Comparison of ENCODE assay signal across 20 cellular contexts in the genomic region with DNA sequence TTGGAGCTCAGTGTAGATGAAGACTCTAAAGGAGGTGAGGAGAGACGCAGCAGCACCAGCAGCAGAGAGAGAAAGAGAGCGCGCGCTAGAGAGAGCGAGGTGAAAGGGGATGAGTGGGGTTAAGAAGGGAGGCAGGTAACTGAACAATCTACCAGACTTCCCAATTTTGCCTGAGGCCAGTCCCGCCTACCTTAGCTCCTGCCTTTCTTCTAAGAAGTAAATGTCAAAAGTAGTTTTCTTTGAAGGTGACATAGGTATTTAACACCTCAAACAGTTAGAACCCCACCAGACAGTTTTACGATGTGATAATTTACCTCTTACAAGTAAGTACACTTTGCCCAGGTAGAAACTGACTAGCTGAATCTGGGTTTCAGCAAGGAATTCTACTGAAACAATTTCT.
A peak's percentile ranks its signal among the peaks of the same experiment; 100 is the strongest.
DNase-seq lines count a peak whose midpoint lies in the region; ATAC-seq, FAIRE-seq and TF ChIP-seq lines count a peak whose summit lies in the region.
"Had no signal": no experiment of that assay in that cellular context is flagged by ENCODE, and none has a peak within 500 bp of the region (broad histone marks: within the 10 kb centered on the region; RNA-seq: fewer than 3 reads in every experiment).

No MANE protein-coding gene starts in this region.

- H3K9me3 Mint-ChIP-seq in GM23338 (no peaks in the 10 kb centered on the region), mesothelial cell of epicardium (no peaks in the 10 kb centered on the region)
- H3K9me3 Mint-ChIP-seq: CD4-positive, CD25-positive, alpha-beta regulatory T cell had no signal

- no peak overlapping the region for H3K4me3 ChIP-seq in GM23338
- H3K4me3 ChIP-seq in hepatocyte, result no peak overlapping the region
- H3K4me3 ChIP-seq in WERI-Rb-1 (ENCODE audit: low read depth, low read length), result no peak overlapping the region
- H3K4me3 ChIP-seq: GM12878, K562 had no signal

- H3K36me3 Mint-ChIP-seq in GM23338 (ENCODE audit: low read depth) (no peaks in the 10 kb centered on the region), mesothelial cell of epicardium (no peaks in the 10 kb centered on the region)
- H3K36me3 Mint-ChIP-seq: CD4-positive, CD25-positive, alpha-beta regulatory T cell had no signal

- DNase-seq in ELF-1 (ENCODE audit: low read depth, low spot score) (peak; percentile 93), GM23338 (ENCODE audit: low spot score) (no peak), hepatocyte (ENCODE audit: low spot score) (peak; percentile 19), mesothelial cell of epicardium (ENCODE audit: low spot score in 2 of 2, unreplicated experiment in 2 of 2) (no peak), HTR-8/SVneo (ENCODE audit: insufficient read length, low spot score) (no peak), WERI-Rb-1 (no peak), NCI-H146 (lab: John Stamatoyannopoulos, UW) (no peak)
- DNase-seq: ACHN; BE2C; C1 segment of cervical spinal cord; CD4-positive, CD25-positive, alpha-beta regulatory T cell; DMS153; DMS79; HCEC 1CT; IMR-90 had no signal

- H4K20me1 ChIP-seq in GM23338 (replicated peaks; ENCODE audit: insufficient read depth), result no peaks in the 10 kb centered on the region
- no peaks in the 10 kb centered on the region for H4K20me1 ChIP-seq in hepatocyte (ENCODE audit: insufficient read depth, poor library complexity, severe bottlenecking)

- H3K4me3 Mint-ChIP-seq in GM23338, result no peak overlapping the region
- peak overlapping the region; percentile 5 for H3K4me3 Mint-ChIP-seq in mesothelial cell of epicardium

- no peaks in the 10 kb centered on the region for H3F3A ChIP-seq in GM23338 (replicated peaks; ENCODE audit: low read depth)

- H3K4me1 ChIP-seq in GM23338 (ENCODE audit: insufficient read depth), result peaks cover 8% of the 10 kb centered on the region; the same call in 1 of the 2 replicates
- peaks cover 8% of the 10 kb centered on the region for H3K4me1 ChIP-seq in hepatocyte (ENCODE audit: insufficient read depth)

- TF ChIP-seq CTCF in GM23338 (conservative IDR thresholded peaks at IDR 0.05; ENCODE audit: low read depth in 2 of 2), result no peak
- no peak for TF ChIP-seq CTCF in hepatocyte (IDR thresholded peaks at IDR 0.05; ENCODE audit: poor library complexity)
- no peak for TF ChIP-seq CTCF in mesothelial cell of epicardium (IDR thresholded peaks at IDR 0.05; ENCODE audit: unreplicated experiment)
- TF ChIP-seq CTCF in WERI-Rb-1 (IDR thresholded peaks at IDR 0.05; ENCODE audit: low read depth, low read length), result no peak

- H3K4me2 ChIP-seq in GM23338 (no peak overlapping the region), hepatocyte (peak overlapping the region; percentile 19)

- H3K27me3 Mint-ChIP-seq in GM23338 (ENCODE audit: insufficient read depth, low read depth, poor library complexity) (peaks cover 6% of the 10 kb centered on the region), mesothelial cell of epicardium (ENCODE audit: low read depth) (no peaks in the 10 kb centered on the region)
- H3K27me3 Mint-ChIP-seq: CD4-positive, CD25-positive, alpha-beta regulatory T cell had no signal

- H2AFZ ChIP-seq in GM23338 (peak overlapping the region; percentile 86; the same call in 1 of the 2 replicates), hepatocyte (no peak overlapping the region)

- H3K36me3 ChIP-seq in GM23338 (ENCODE audit: insufficient read depth), result no peaks in the 10 kb centered on the region
- no peaks in the 10 kb centered on the region for H3K36me3 ChIP-seq in hepatocyte (replicated peaks; ENCODE audit: insufficient read depth, low read depth)
- no peaks in the 10 kb centered on the region for H3K36me3 ChIP-seq in WERI-Rb-1
- H3K36me3 ChIP-seq: BE2C had no signal

- H3K9me2 ChIP-seq in GM23338 (ENCODE audit: insufficient read depth), result 0 out of 2 replicates have a peak, but pooled peaks cover 6% of the 10 kb centered on the region
- no peaks in the 10 kb centered on the region for H3K9me2 ChIP-seq in hepatocyte (replicated peaks; ENCODE audit: insufficient read depth)

- peaks cover 19% of the 10 kb centered on the region for H3K4me1 Mint-ChIP-seq in GM23338
- peaks cover 75% of the 10 kb centered on the region for H3K4me1 Mint-ChIP-seq in mesothelial cell of epicardium
- H3K4me1 Mint-ChIP-seq: CD4-positive, CD25-positive, alpha-beta regulatory T cell had no signal

- WGBS in hepatocyte (ENCODE audit: low lambda C conversion rate, missing lambda C conversion rate), result 46% methylated on average over 7 of the region's 7 CpGs

- no peaks in the 10 kb centered on the region for H3K9me3 ChIP-seq in hepatocyte (ENCODE audit: low read depth)
- H3K9me3 ChIP-seq in WERI-Rb-1 (ENCODE audit: severe bottlenecking), result no peaks in the 10 kb centered on the region
- H3K9me3 ChIP-seq: BE2C had no signal

- H3K27ac ChIP-seq in GM23338 (ENCODE audit: low read depth) (no peak overlapping the region), hepatocyte (no peak overlapping the region), WERI-Rb-1 (no peak overlapping the region)
- H3K27ac ChIP-seq: HL-60 had no signal

- no peak for ATAC-seq in GM23338
- ATAC-seq: GM12878, K562 had no signal

- H3K79me2 ChIP-seq in GM23338 (replicated peaks; ENCODE audit: insufficient read depth), result no peaks in the 10 kb centered on the region
- H3K79me2 ChIP-seq in hepatocyte, result no peaks in the 10 kb centered on the region

- FAIRE-seq in HTR-8/SVneo (lab: Jason Lieb, UNC), result no peak
- FAIRE-seq: A204.1, GM12878, GM19239, K562 had no signal

- H3K27me3 ChIP-seq in GM23338 (ENCODE audit: insufficient read depth) (no peaks in the 10 kb centered on the region), hepatocyte (no peaks in the 10 kb centered on the region), WERI-Rb-1 (ENCODE audit: insufficient read depth, low read depth, severe bottlenecking) (peaks cover 18% of the 10 kb centered on the region)
- H3K27me3 ChIP-seq: BE2C had no signal

- no peak overlapping the region for H3K27ac Mint-ChIP-seq in GM23338
- peak overlapping the region; percentile 80 for H3K27ac Mint-ChIP-seq in mesothelial cell of epicardium
- H3K27ac Mint-ChIP-seq: CD4-positive, CD25-positive, alpha-beta regulatory T cell had no signal

TF ChIP-seq in GM23338, 12 proteins besides CTCF, POLR2A, EP300 and RAD21:
- TF ChIP-seq POLR2AphosphoS5 (IDR thresholded peaks at IDR 0.05; ENCODE audit: low read depth), result no peak
- no peak for TF ChIP-seq CREB1 (CRISPR knock-in tag; IDR thresholded peaks at IDR 0.05; ENCODE audit: low read depth)
- TF ChIP-seq ZNF114 (CRISPR knock-in tag; IDR thresholded peaks at IDR 0.05), result no peak
- TF ChIP-seq, protein P1, sequence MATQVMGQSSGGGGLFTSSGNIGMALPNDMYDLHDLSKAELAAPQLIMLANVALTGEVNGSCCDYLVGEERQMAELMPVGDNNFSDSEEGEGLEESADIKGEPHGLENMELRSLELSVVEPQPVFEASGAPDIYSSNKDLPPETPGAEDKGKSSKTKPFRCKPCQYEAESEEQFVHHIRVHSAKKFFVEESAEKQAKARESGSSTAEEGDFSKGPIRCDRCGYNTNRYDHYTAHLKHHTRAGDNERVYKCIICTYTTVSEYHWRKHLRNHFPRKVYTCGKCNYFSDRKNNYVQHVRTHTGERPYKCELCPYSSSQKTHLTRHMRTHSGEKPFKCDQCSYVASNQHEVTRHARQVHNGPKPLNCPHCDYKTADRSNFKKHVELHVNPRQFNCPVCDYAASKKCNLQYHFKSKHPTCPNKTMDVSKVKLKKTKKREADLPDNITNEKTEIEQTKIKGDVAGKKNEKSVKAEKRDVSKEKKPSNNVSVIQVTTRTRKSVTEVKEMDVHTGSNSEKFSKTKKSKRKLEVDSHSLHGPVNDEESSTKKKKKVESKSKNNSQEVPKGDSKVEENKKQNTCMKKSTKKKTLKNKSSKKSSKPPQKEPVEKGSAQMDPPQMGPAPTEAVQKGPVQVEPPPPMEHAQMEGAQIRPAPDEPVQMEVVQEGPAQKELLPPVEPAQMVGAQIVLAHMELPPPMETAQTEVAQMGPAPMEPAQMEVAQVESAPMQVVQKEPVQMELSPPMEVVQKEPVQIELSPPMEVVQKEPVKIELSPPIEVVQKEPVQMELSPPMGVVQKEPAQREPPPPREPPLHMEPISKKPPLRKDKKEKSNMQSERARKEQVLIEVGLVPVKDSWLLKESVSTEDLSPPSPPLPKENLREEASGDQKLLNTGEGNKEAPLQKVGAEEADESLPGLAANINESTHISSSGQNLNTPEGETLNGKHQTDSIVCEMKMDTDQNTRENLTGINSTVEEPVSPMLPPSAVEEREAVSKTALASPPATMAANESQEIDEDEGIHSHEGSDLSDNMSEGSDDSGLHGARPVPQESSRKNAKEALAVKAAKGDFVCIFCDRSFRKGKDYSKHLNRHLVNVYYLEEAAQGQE (IDR thresholded peaks at IDR 0.05; ENCODE audit: unreplicated experiment), result no peak
- no peak for TF ChIP-seq JUNB (IDR thresholded peaks at IDR 0.05; ENCODE audit: unreplicated experiment)
- TF ChIP-seq STAT1 (IDR thresholded peaks at IDR 0.05; ENCODE audit: unreplicated experiment), result no peak
- TF ChIP-seq ZNF331 (CRISPR knock-in tag; IDR thresholded peaks at IDR 0.05; ENCODE audit: low read depth), result no peak
- no peak for TF ChIP-seq EZH2 (IDR thresholded peaks at IDR 0.05; ENCODE audit: low read depth, unreplicated experiment)

Comparison
In these comparisons a context has a peak if more than half of its experiments do, and no peak if none do; other contexts are left out.
1. DNase-seq: peak in ELF-1 (single experiment) and hepatocyte (single experiment); none in GM23338 (single experiment), mesothelial cell of epicardium (0 of 2), HTR-8/SVneo (single experiment), WERI-Rb-1 (single experiment) and NCI-H146 (single experiment).